In genomic region chr19:13821292-13821691, GRCh38 we compare ENCODE assay signal across 17 cellular contexts. TPM values are rescaled to one million over a fixed set of nuclear protein-coding genes. Genes with fewer than 3 reads are reported as not detected.
DNase-seq lines count a peak whose midpoint lies in the region; ATAC-seq and TF ChIP-seq lines count a peak whose summit lies in the region.
"Had no signal": no experiment of that assay in that cellular context is flagged by ENCODE, and none has a peak within 500 bp of the region (broad histone marks: within the 10 kb centered on the region; RNA-seq: fewer than 3 reads in every experiment).

No MANE protein-coding gene starts in this region.

- no peaks in the 10 kb centered on the region for H4K20me1 ChIP-seq in DOHH2 (ENCODE audit: control insufficient read depth, insufficient read depth, low read depth, low read length)

- H4K91ac ChIP-seq in mesenchymal stem cell (ENCODE audit: low read length) = no peak overlapping the region

- no peak overlapping the region for H2BK120ac ChIP-seq in mesenchymal stem cell (ENCODE audit: low read depth, low read length)

- ATAC-seq in heart right ventricle (no peak), Right ventricle myocardium superior (ENCODE audit: poor library complexity) (no peak), GM21447 (IDR thresholded peaks at IDR 0.05; ENCODE audit: unreplicated experiment) (no peak)
- ATAC-seq: GM12878, HepG2 had no signal

- H3K27me3 ChIP-seq in heart right ventricle = no peaks in the 10 kb centered on the region
- H3K27me3 ChIP-seq in DOHH2 (ENCODE audit: control insufficient read depth, low read length) = no peaks in the 10 kb centered on the region
- H3K27me3 ChIP-seq in mesenchymal stem cell (ENCODE audit: control insufficient read depth in 1 of 2, insufficient read depth in 1 of 2, low read length in 2 of 2) = no peaks in the 10 kb centered on the region
- no peaks in the 10 kb centered on the region for H3K27me3 ChIP-seq in Peyer's patch
- H3K27me3 ChIP-seq: BLaER1 treated with 17β-estradiol and CSF1 and Interleukin-3, amounts not matched to agents 10 nM and 100 nM had no signal

- H3K4ac ChIP-seq in mesenchymal stem cell (ENCODE audit: low read depth in 1 of 2, low read length in 2 of 2) = no peak overlapping the region

- intact Hi-C loops in heart right ventricle (cut with DNase I) (no loop called here), Right ventricle myocardium superior (cut with DNase I) (no loop called here)

- no peak for TF ChIP-seq CTCF in heart right ventricle (IDR thresholded peaks at IDR 0.05)
- TF ChIP-seq CTCF in DOHH2 (IDR thresholded peaks at IDR 0.05; ENCODE audit: low read depth, low read length, poor library complexity, severe bottlenecking) = no peak
- no peak for TF ChIP-seq CTCF in RWPE1 (conservative IDR thresholded peaks at IDR 0.05; ENCODE audit: low read depth)
- TF ChIP-seq CTCF in Peyer's patch (IDR thresholded peaks at IDR 0.05) = no peak

- H2AK5ac ChIP-seq in mesenchymal stem cell (ENCODE audit: low read length, severe bottlenecking) = no peak overlapping the region

- peak overlapping the region; percentile 56 for H3K4me2 ChIP-seq in DOHH2 (ENCODE audit: low read length)
- no peak overlapping the region for H3K4me2 ChIP-seq in mesenchymal stem cell (ENCODE audit: low read length, poor library complexity, severe bottlenecking)

- no peaks in the 10 kb centered on the region for H3K79me2 ChIP-seq in DOHH2 (ENCODE audit: control insufficient read depth, low read length)

- POLR2A ChIA-PET in RWPE1 (lab: Yijun Ruan, JAX; ENCODE audit: low non-redundant PET) = no interaction called here

- H3K9me3 ChIP-seq in heart right ventricle = no peaks in the 10 kb centered on the region
- no peaks in the 10 kb centered on the region for H3K9me3 ChIP-seq in DOHH2 (ENCODE audit: control insufficient read depth, insufficient read depth, low read length)
- H3K9me3 ChIP-seq in mesenchymal stem cell (ENCODE audit: control insufficient read depth, low read length) = no peaks in the 10 kb centered on the region
- no peaks in the 10 kb centered on the region for H3K9me3 ChIP-seq in Peyer's patch
- H3K9me3 ChIP-seq: BLaER1 treated with 17β-estradiol and CSF1 and Interleukin-3, amounts not matched to agents 10 nM and 100 nM had no signal

- WGBS in heart right ventricle, 2 donors = 96 to 100% methylated on average over 2 of the region's 2 CpGs
- 100% methylated on average over 2 of the region's 2 CpGs for WGBS in mesenchymal stem cell

- H3F3A ChIP-seq in DOHH2 (ENCODE audit: control insufficient read depth, insufficient read depth) = peaks cover 3% of the 10 kb centered on the region; the same call in 1 of the 2 replicates

- H3K79me1 ChIP-seq in mesenchymal stem cell (replicated peaks; ENCODE audit: low read length, poor library complexity, severe bottlenecking) = peaks cover 10% of the 10 kb centered on the region

- H3K14ac ChIP-seq in mesenchymal stem cell (ENCODE audit: low read length in 2 of 2) = no peak overlapping the region

- no peak overlapping the region for H3K23ac ChIP-seq in mesenchymal stem cell (ENCODE audit: low read length in 2 of 2)

- H3K18ac ChIP-seq in mesenchymal stem cell (ENCODE audit: low read depth in 1 of 2, low read length in 2 of 2) = no peak overlapping the region

- no peaks in the 10 kb centered on the region for H3K9me2 ChIP-seq in DOHH2 (replicated peaks; ENCODE audit: control insufficient read depth, low read length)

- no peak overlapping the region for H3K9ac ChIP-seq in mesenchymal stem cell (ENCODE audit: low read length)

- no peak overlapping the region for H3K4me3 ChIP-seq in heart right ventricle
- no peak overlapping the region for H3K4me3 ChIP-seq in DOHH2 (ENCODE audit: low read length)
- no peak overlapping the region for H3K4me3 ChIP-seq in mesenchymal stem cell (ENCODE audit: insufficient read depth in 1 of 2, low read depth in 1 of 2, low read length in 2 of 2)
- H3K4me3 ChIP-seq in Peyer's patch = no peak overlapping the region
- H3K4me3 ChIP-seq: BLaER1 treated with 17β-estradiol and CSF1 and Interleukin-3, amounts not matched to agents 10 nM and 100 nM; GM12878 had no signal

- CTCF ChIA-PET in RWPE1 (lab: Yijun Ruan, JAX) = interaction anchor here (0.6 to 0.7 kb wide), 2 partner anchors 11 to 36 kb away, joined by 3 read pairs; no protein-coding TSS in a partner anchor

- no peak overlapping the region for H2BK5ac ChIP-seq in mesenchymal stem cell (ENCODE audit: low read depth, low read length, poor library complexity, severe bottlenecking)

- H2AFZ ChIP-seq in mesenchymal stem cell (ENCODE audit: low read depth, low read length) = no peak overlapping the region

- DNase-seq in heart right ventricle (no peak), Right ventricle myocardium superior (no peak), RWPE1 (ENCODE audit: low spot score) (no peak), mesenchymal stem cell (peak; percentile 49), Peyer's patch (no peak)
- DNase-seq in activated CD4-positive, CD25-positive, alpha-beta regulatory T cell treated with anti-CD3 and anti-CD28 coated beads, Interleukin-2, amount 50 U/mL, for 72 hours = no peak
- DNase-seq: 8988T; ACHN; CD4-positive, CD25-positive, alpha-beta regulatory T cell; DMS53; GOT3; H9 had no signal

- H3K36me3 ChIP-seq in heart right ventricle (peaks cover 0 to 70% (median 0%) of the 10 kb centered on the region in 9 donors), DOHH2 (ENCODE audit: control insufficient read depth, low read length) (peaks cover 3% of the 10 kb centered on the region; the same call in 1 of the 2 replicates), mesenchymal stem cell (ENCODE audit: control insufficient read depth in 1 of 2, insufficient read depth in 2 of 2, low read depth in 1 of 2, low read length in 2 of 2) (peaks cover 52 to 60% of the 10 kb centered on the region in 2 experiments), Peyer's patch (no peaks in the 10 kb centered on the region)

- TF ChIP-seq POLR2A in Peyer's patch (IDR thresholded peaks at IDR 0.05) = no peak

- H3K4me1 ChIP-seq in heart right ventricle (peaks cover 0 to 22% (median 10%) of the 10 kb centered on the region in 9 donors), DOHH2 (ENCODE audit: control insufficient read depth, low read length) (peaks cover 34% of the 10 kb centered on the region), mesenchymal stem cell (ENCODE audit: control insufficient read depth, insufficient read depth, low read depth, low read length) (peaks cover 8% of the 10 kb centered on the region), Peyer's patch (peaks cover 0 to 4% (median 0%) of the 10 kb centered on the region in 4 donors)

- H2BK15ac ChIP-seq in mesenchymal stem cell (ENCODE audit: low read depth, poor library complexity, severe bottlenecking) = no peak overlapping the region

- no peak overlapping the region for H2BK12ac ChIP-seq in mesenchymal stem cell (ENCODE audit: low read length in 2 of 2)

- no peak overlapping the region for H4K8ac ChIP-seq in mesenchymal stem cell (ENCODE audit: low read length)

- H3K27ac ChIP-seq in heart right ventricle = peak overlapping the region in 6 of 10 donors; percentile 27 to 86 (median 48)
- peak overlapping the region; percentile 67; the same call in 1 of the 2 replicates for H3K27ac ChIP-seq in DOHH2 (ENCODE audit: low read depth, low read length)
- peak overlapping the region; percentile 54 for H3K27ac ChIP-seq in RWPE1
- no peak overlapping the region for H3K27ac ChIP-seq in mesenchymal stem cell (ENCODE audit: low read length, poor library complexity, severe bottlenecking)
- H3K27ac ChIP-seq in Peyer's patch = no peak overlapping the region
- H3K27ac ChIP-seq: BLaER1 treated with 17β-estradiol and CSF1 and Interleukin-3, amounts not matched to agents 10 nM and 100 nM had no signal

RNA-seq across cellular contexts. Expression of gene ZSWIM4, which starts 26.0 kb away (rescaled TPM):
- total RNA-seq in heart right ventricle (1 to 10 TPM; 2.1 to 7.1 (median 3.0) TPM), Right ventricle myocardium superior (2.7 TPM), Peyer's patch (1 to 10 TPM; 1.6 to 9.1 (median 5.8) TPM)
- 1 to 10 TPM; 1.2 to 1.5 TPM for polyA plus RNA-seq in heart right ventricle
- polyA plus RNA-seq in mesenchymal stem cell (2013, experiment 1 of 2) = 6.3 TPM
- polyA plus RNA-seq in mesenchymal stem cell (2013, experiment 2 of 2) = 6.2 TPM

RNA-seq across cellular contexts. Expression of gene C19orf53, which starts 47.0 kb away (rescaled TPM):
- total RNA-seq in heart right ventricle (100 to 1,000 TPM in 2 of 10 donors, 10 to 100 TPM in 8; 80.5 to 101 (median 90.3) TPM), Right ventricle myocardium superior (88.1 TPM), Peyer's patch (100 to 1,000 TPM in 1 of 4 donors, 10 to 100 TPM in 3; 71.3 to 148 (median 84.3) TPM)
- polyA plus RNA-seq in heart right ventricle = 100 to 1,000 TPM; 231 to 389 TPM
- 327 TPM for polyA plus RNA-seq in mesenchymal stem cell (2013, experiment 1 of 2)
- polyA plus RNA-seq in mesenchymal stem cell (2013, experiment 2 of 2) = 323 TPM

RNA-seq across cellular contexts. Expression of gene NANOS3, which starts 55.6 kb away (rescaled TPM):
- 1 to 10 TPM in 3 of 10 donors, under 1 TPM in 3, not detected in 4; 0.37 to 1.5 (median 0.98) TPM for total RNA-seq in heart right ventricle
- polyA plus RNA-seq in heart right ventricle = 1 to 10 TPM in 1 of 2 donors, under 1 TPM in 1; 0.41 to 2.9 TPM
- total RNA-seq in Right ventricle myocardium superior = 1.8 TPM
- 1.4 TPM for polyA plus RNA-seq in mesenchymal stem cell (2013, experiment 1 of 2)
- 3.1 TPM for polyA plus RNA-seq in mesenchymal stem cell (2013, experiment 2 of 2)
- total RNA-seq in Peyer's patch = not detected
- total RNA-seq: CD4-positive, CD25-positive, alpha-beta regulatory T cell; H9; HepG2 had no signal
- polyA plus RNA-seq: CD4-positive, CD25-positive, alpha-beta regulatory T cell had no signal

RNA-seq across cellular contexts. Expression of gene MRI1, which starts 57.0 kb away (rescaled TPM):
- total RNA-seq in heart right ventricle = 10 to 100 TPM in 9 of 10 donors, 1 to 10 TPM in 1; 9.9 to 18.7 (median 13.0) TPM
- polyA plus RNA-seq in heart right ventricle = 10 to 100 TPM; 12.5 to 17.0 TPM
- total RNA-seq in Right ventricle myocardium superior = 15.2 TPM
- 26.1 TPM for polyA plus RNA-seq in mesenchymal stem cell (2013, experiment 1 of 2)
- polyA plus RNA-seq in mesenchymal stem cell (2013, experiment 2 of 2) = 24.1 TPM
- 100 to 1,000 TPM in 2 of 4 donors, 10 to 100 TPM in 2; 59.2 to 126 (median 95.7) TPM for total RNA-seq in Peyer's patch

Comparison
In these comparisons a context has a peak if more than half of its experiments do, and no peak if none do; other contexts are left out.
1. H3K27ac ChIP-seq: peak in heart right ventricle (6 of 10), DOHH2 (single experiment) and RWPE1 (single experiment); none in mesenchymal stem cell (single experiment) and Peyer's patch (0 of 4).